In genomic region chr9:38641985-38642864, GRCh38 we compare ENCODE assay signal across 9 cellular contexts. TPM values are rescaled to one million over a fixed set of nuclear protein-coding genes. Genes with fewer than 3 reads are reported as not detected.
DNase-seq lines count a peak whose midpoint lies in the region; ATAC-seq, FAIRE-seq and TF ChIP-seq lines count a peak whose summit lies in the region.
"Had no signal": no experiment of that assay in that cellular context is flagged by ENCODE, and none has a peak within 500 bp of the region (broad histone marks: within the 10 kb centered on the region; RNA-seq: fewer than 3 reads in every experiment).

No MANE protein-coding gene starts in this region.

- no peak for FAIRE-seq in pancreas (lab: Jason Lieb, UNC)

- ATAC-seq in HG03521 (IDR thresholded peaks at IDR 0.05; ENCODE audit: unreplicated experiment) (peak; percentile 62), pancreas (peak; percentile 76 to 88 (median 86)), GM21737 (IDR thresholded peaks at IDR 0.05; ENCODE audit: unreplicated experiment) (no peak)

- WGBS in pancreas, 2 donors = 45 to 48% methylated on average over 12 of the region's 12 CpGs

- intact Hi-C loops in pancreas (cut with DNase I) = no loop called here

- H3K27ac ChIP-seq in pancreas = no peak overlapping the region

- no peaks in the 10 kb centered on the region for H3K27me3 ChIP-seq in pancreas

- H3K4me3 ChIP-seq in pancreas = no peak overlapping the region

- H3K4me1 ChIP-seq in pancreas = no peaks in the 10 kb centered on the region

- peak in 3 of 4 donors; percentile 38 to 45 (median 38) for TF ChIP-seq CTCF in pancreas (IDR thresholded peaks at IDR 0.05)

- no peaks in the 10 kb centered on the region for H3K9me3 ChIP-seq in pancreas

- no peaks in the 10 kb centered on the region for H3K36me3 ChIP-seq in pancreas

- DNase-seq in DMS153 treated with DMSO at 0.1 percent for 48 hours (lab: John Stamatoyannopoulos, UW; ENCODE audit: unreplicated experiment) (peak; percentile 41), OCI-M1 (lab: John Stamatoyannopoulos, UW) (peak; percentile 65), fibroblast of gingiva (ENCODE audit: low read depth) (peak; percentile 11), pancreas (peak in 3 of 6 donors; percentile 21 to 58 (median 26))
- no peak for DNase-seq in activated CD8-positive, alpha-beta memory T cell treated with anti-CD3 and anti-CD28 coated beads, Interleukin-2, amount 50 U/mL, for 48 hours
- no peak for DNase-seq in activated naive CD4-positive, alpha-beta T cell treated with Interleukin-2 at 50 U/mL for 16 hours

RNA-seq across cellular contexts. Expression of gene ANKRD18A, which starts 21.8 kb away (rescaled TPM):
- total RNA-seq in pancreas = 10 to 100 TPM in 2 of 6 donors, 1 to 10 TPM in 4; 5.9 to 14.1 (median 8.2) TPM
- 10 to 100 TPM in 1 of 2 donors, 1 to 10 TPM in 1; 2.1 to 20.6 TPM for polyA plus RNA-seq in pancreas
- polyA plus RNA-seq: IgD-negative memory B cell had no signal

Comparison
In these comparisons a context has a peak if more than half of its experiments do, and no peak if none do; other contexts are left out.
1. DNase-seq: peak in DMS153 treated with DMSO at 0.1 percent for 48 hours (single experiment), OCI-M1 (single experiment) and fibroblast of gingiva (single experiment); none in activated CD8-positive, alpha-beta memory T cell treated with anti-CD3 and anti-CD28 coated beads, Interleukin-2, amount 50 U/mL, for 48 hours (single experiment) and activated naive CD4-positive, alpha-beta T cell treated with Interleukin-2 at 50 U/mL for 16 hours (single experiment).